In the genomic region with DNA sequence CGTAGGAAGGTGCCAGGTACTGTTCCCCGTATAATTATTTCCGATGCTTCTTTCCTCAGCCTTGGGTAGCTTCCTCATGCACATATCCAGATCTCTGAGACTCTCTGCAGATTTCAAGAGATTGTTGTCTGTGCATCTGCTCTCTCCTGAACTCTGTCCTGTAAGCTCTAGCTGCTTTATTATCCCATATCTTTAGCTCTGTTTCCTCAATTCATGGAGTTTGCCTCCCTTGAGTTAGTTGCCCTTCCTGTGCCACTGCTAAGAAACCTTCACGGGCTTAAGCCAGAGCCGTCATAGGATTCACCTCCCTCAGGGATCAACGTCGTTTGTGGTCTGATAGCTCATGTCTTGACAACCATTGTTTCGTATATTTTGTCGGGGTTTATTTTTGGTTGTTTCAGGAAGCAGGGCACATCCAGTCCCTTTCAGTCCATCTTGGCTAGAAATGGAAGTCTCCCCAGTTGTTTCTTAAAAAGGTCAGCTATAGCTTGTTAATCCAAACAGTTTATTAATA, we compare ENCODE assay signal across 7 cellular contexts. TPM values are rescaled to one million over a fixed set of nuclear protein-coding genes. Genes with fewer than 3 reads are reported as not detected.
DNase-seq lines count a peak whose midpoint lies in the region; ATAC-seq, FAIRE-seq and TF ChIP-seq lines count a peak whose summit lies in the region.
"Not testable (repeated sequence)": the region's sequence is repeated elsewhere in the genome, so short reads cannot be mapped to it uniquely, and the experiment has no call there.

No MANE protein-coding gene starts in this region.

- peak overlapping the region; percentile 51 for H3K4me2 ChIP-seq in BLaER1
- not testable (repeated sequence) for H3K4me2 ChIP-seq in keratinocyte (ENCODE audit: control insufficient read depth, extremely low read depth, insufficient read depth, low read depth, low read length)

- FAIRE-seq in GM12891 (lab: Jason Lieb, UNC): peak; percentile 70
- peak; percentile 92 for FAIRE-seq in GM19239 (lab: Jason Lieb, UNC)
- peak; percentile 32 for FAIRE-seq in bronchial epithelial cell (lab: Jason Lieb, UNC)
- peak; percentile 60 for FAIRE-seq in keratinocyte (lab: Jason Lieb, UNC)

- not testable (repeated sequence) for H3K9me1 ChIP-seq in keratinocyte (ENCODE audit: control insufficient read depth, extremely low read depth, insufficient read depth, low read length)

- H3K36me3 ChIP-seq in BLaER1; bronchial epithelial cell (ENCODE audit: control insufficient read depth, insufficient read depth, low read length); keratinocyte (ENCODE audit: control insufficient read depth in 2 of 2, extremely low read depth in 1 of 2, insufficient read depth in 2 of 2, low read length in 2 of 2); mucosa of descending colon (ENCODE audit: low read depth); gastrocnemius medialis: not testable (repeated sequence)

- TF ChIP-seq CTCF in bronchial epithelial cell (IDR thresholded peaks at IDR 0.05; ENCODE audit: insufficient read depth, low read length, severe bottlenecking); keratinocyte (optimal IDR thresholded peaks at IDR 0.05 in 1 of 3, IDR thresholded peaks at IDR 0.05 in 1 of 3, conservative IDR thresholded peaks at IDR 0.05 in 1 of 3; ENCODE audit: extremely low read depth in 1 of 3, insufficient read depth in 2 of 3, low read length in 3 of 3); mucosa of descending colon (IDR thresholded peaks at IDR 0.05); gastrocnemius medialis (IDR thresholded peaks at IDR 0.05 in 4 of 5, conservative IDR thresholded peaks at IDR 0.05 in 1 of 5): not testable (repeated sequence)

- intact Hi-C loops in mucosa of descending colon (cut with DNase I, micrococcal nuclease); gastrocnemius medialis (cut with DNase I; ENCODE audit: low total_unique reads): not testable (repeated sequence)

- in situ Hi-C loops in gastrocnemius medialis (cut with MboI; ENCODE audit: low sequenced_read_pairs in 4 of 4): not testable (repeated sequence)

- not testable (repeated sequence) for DNase-seq in GM12891 (ENCODE audit: insufficient read length, low spot score); GM19239 (ENCODE audit: insufficient read length, low spot score); bronchial epithelial cell (ENCODE audit: low read depth); keratinocyte (ENCODE audit: low read depth, low spot score); mucosa of descending colon; gastrocnemius medialis

- H3K27me3 ChIP-seq in BLaER1; bronchial epithelial cell (ENCODE audit: control insufficient read depth, insufficient read depth, low read length); keratinocyte (ENCODE audit: control insufficient read depth, extremely low read depth, insufficient read depth, low read length); gastrocnemius medialis: not testable (repeated sequence)

- H3K4me3 ChIP-seq in BLaER1; bronchial epithelial cell (ENCODE audit: low read depth, low read length); keratinocyte (ENCODE audit: control insufficient read depth in 2 of 3, extremely low read depth in 1 of 3, insufficient read depth in 2 of 3, low read depth in 1 of 3, low read length in 3 of 3); mucosa of descending colon: not testable (repeated sequence)
- H3K4me3 ChIP-seq in gastrocnemius medialis: peak overlapping the region in 3 of 4 donors; percentile 15 to 35 (median 27)

- ATAC-seq in mucosa of descending colon (peak; percentile 84), gastrocnemius medialis (peak; percentile 49 to 56)

- not testable (repeated sequence) for H3K79me2 ChIP-seq in keratinocyte (ENCODE audit: control insufficient read depth, insufficient read depth, low read length)

- H2AFZ ChIP-seq in keratinocyte (ENCODE audit: control insufficient read depth, low read length): not testable (repeated sequence)

- TF ChIP-seq POLR2A in GM12891 (IDR thresholded peaks at IDR 0.05; ENCODE audit: low read depth, low read length); gastrocnemius medialis (IDR thresholded peaks at IDR 0.05): not testable (repeated sequence)

- H3K9me3 ChIP-seq in BLaER1; keratinocyte (ENCODE audit: control insufficient read depth, low read depth, low read length); mucosa of descending colon; gastrocnemius medialis: not testable (repeated sequence)

- H3K27ac ChIP-seq in BLaER1; keratinocyte (ENCODE audit: control insufficient read depth, insufficient read depth, low read length): not testable (repeated sequence)
- H3K27ac ChIP-seq in gastrocnemius medialis: peak overlapping the region; percentile 56 to 80 (median 68)

- H3K4me1 ChIP-seq in BLaER1 (peaks cover 11% of the 10 kb centered on the region), gastrocnemius medialis (peaks cover 2 to 11% of the 10 kb centered on the region in 2 donors)
- not testable (repeated sequence) for H3K4me1 ChIP-seq in keratinocyte (ENCODE audit: control insufficient read depth, extremely low read depth, insufficient read depth, low read length); mucosa of descending colon (ENCODE audit: low read depth)

- H4K20me1 ChIP-seq in BLaER1; keratinocyte (ENCODE audit: control insufficient read depth, extremely low read depth, insufficient read depth, low read length): not testable (repeated sequence)

- not testable (repeated sequence) for H3K9ac ChIP-seq in BLaER1; keratinocyte (ENCODE audit: control insufficient read depth, extremely low read depth, insufficient read depth, low read length)

- dilution Hi-C loops in keratinocyte (cut with MboI; ENCODE audit: extremely low pct_ligation_motif_present, low sequenced_read_pairs): not testable (repeated sequence)

RNA-seq across cellular contexts. Expression of a gene that starts 28.1 kb away (rescaled TPM):
- polyA plus RNA-seq in GM12891 (2012; ENCODE audit: low read depth, missing spikeins): 103 TPM
- under 0.01 and 0.26 TPM in 2 replicates for total RNA-seq in bronchial epithelial cell
- 0.07 to 0.13 TPM (median 0.10 TPM) in 3 replicates for polyA plus RNA-seq in keratinocyte
- not detected for polyA plus RNA-seq in keratinocyte (2011; ENCODE audit: low read depth)
- 0.16 and 0.21 TPM in 2 replicates for polyA plus RNA-seq in keratinocyte (2011; cell fraction: cytosol; rRNA removed)
- 0.10 and 0.19 TPM in 2 replicates for polyA plus RNA-seq in keratinocyte (2011; cell fraction: nucleus; rRNA removed)
- polyA plus RNA-seq in keratinocyte (2012; ENCODE audit: low replicate concordance): 0.06 and 0.52 TPM in 2 replicates
- 0.70 to 3.1 TPM (median 2.1 TPM) in 3 replicates for polyA minus RNA-seq in keratinocyte
- not detected for polyA minus RNA-seq in keratinocyte (2011; cell fraction: cytosol; rRNA and poly(A)+ RNA removed)
- polyA minus RNA-seq in keratinocyte (2011; cell fraction: nucleus; rRNA and poly(A)+ RNA removed): 0.42 and 0.47 TPM in 2 replicates
- 10 to 100 TPM; 19.3 to 44.0 (median 32.6) TPM for total RNA-seq in mucosa of descending colon
- 100 to 1,000 TPM in 3 of 4 donors, 10 to 100 TPM in 1; 63.8 to 192 (median 128) TPM for total RNA-seq in gastrocnemius medialis

Comparison
In these comparisons a context has a peak if more than half of its experiments do, and no peak if none do; other contexts are left out.
1. RNA of a gene that starts 28.1 kb away (total RNA-seq): 63.8 to 192 TPM in gastrocnemius medialis and 19.3 to 44.0 TPM in mucosa of descending colon; under 0.01 to 0.26 TPM in bronchial epithelial cell; every median in the first group is over 10 times any median in the second.